In genomic region chr1:61506231-61506630, GRCh38 we compare ENCODE assay signal across 19 cellular contexts.
"Had no signal": no experiment of that assay in that cellular context is flagged by ENCODE, and none has a peak within 500 bp of the region (broad histone marks: within the 10 kb centered on the region; RNA-seq: fewer than 3 reads in every experiment).

No MANE protein-coding gene starts in this region.

- DNase-seq: activated CD4-positive, alpha-beta T cell treated with anti-CD3 and anti-CD28 coated beads for 4 hours; activated CD4-positive, alpha-beta T cell treated with anti-CD3 and anti-CD28 coated beads, Interleukin-2, amount 50 U/mL, for 4 hours; activated CD8-positive, alpha-beta memory T cell treated with anti-CD3 and anti-CD28 coated beads for 24 hours; activated gamma-delta T cell; activated naive CD4-positive, alpha-beta T cell treated with anti-CD3 and anti-CD28 coated beads, Interleukin-2, amount 50 U/mL, for 16 hours; body of pancreas; endodermal cell; esophagus squamous epithelium; hippocampal formation; naive B cell; ovary; right lobe of liver; stimulated activated CD4-positive, alpha-beta T cell treated with anti-CD3 and anti-CD28 coated beads, Interleukin-12 subunit alpha, Interleukin-12 subunit beta, amount 100 ng/mL, for 4 hours; stimulated activated CD4-positive, alpha-beta T cell treated with anti-CD3 and anti-CD28 coated beads, Interleukin-4, amount 100 ng/mL, for 1 hour; stimulated activated naive CD8-positive, alpha-beta T cell treated with anti-CD3 and anti-CD28 coated beads, Interleukin-15, amount 100 ng/mL, for 72 hours; substantia nigra; T-helper 9 cell; uterus had no signal

- H3K4me3 ChIP-seq: body of pancreas, esophagus squamous epithelium, ovary, right lobe of liver, skin epidermis, uterus had no signal

- H3K27me3 ChIP-seq: body of pancreas, esophagus squamous epithelium, ovary, right lobe of liver, uterus had no signal

- H3K36me3 ChIP-seq: esophagus squamous epithelium, ovary, right lobe of liver, uterus had no signal

- H3K9me3 ChIP-seq: body of pancreas, esophagus squamous epithelium, ovary, right lobe of liver, uterus had no signal

- H3K4me1 ChIP-seq: body of pancreas, right lobe of liver, uterus had no signal
